In the genomic region with DNA sequence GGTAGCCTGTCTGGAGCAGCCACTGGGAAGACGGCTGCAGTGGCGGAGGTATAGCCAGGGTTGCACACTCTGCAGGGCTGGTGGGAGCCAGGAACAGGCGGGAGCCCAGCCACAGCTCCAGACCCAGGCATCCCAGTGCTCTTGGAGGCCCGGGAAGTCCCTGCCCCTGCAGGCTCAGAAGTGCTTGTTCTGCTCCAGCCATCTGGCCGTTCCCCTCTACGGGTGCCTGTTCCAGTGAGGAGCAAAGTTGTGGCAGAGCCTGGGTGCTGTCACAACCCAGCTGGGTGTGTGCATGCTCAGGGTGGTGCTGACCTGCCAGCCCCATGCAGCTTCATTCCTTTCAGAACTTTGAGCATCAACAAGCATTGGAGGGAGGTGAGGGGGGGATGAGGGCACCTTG, we compare ENCODE assay signal across 32 cellular contexts.
"Had no signal": no experiment of that assay in that cellular context is flagged by ENCODE, and none has a peak within 500 bp of the region (broad histone marks: within the 10 kb centered on the region; RNA-seq: fewer than 3 reads in every experiment).

No MANE protein-coding gene starts in this region.

- DNase-seq: Karpas-422, Kasumi-1, MG63, MM.1S, MV-4-11, NCI-H1048, NCI-H1092, NCI-H1092 treated with DMSO at 0.1 percent for 48 hours, NCI-H1105, NCI-H1105 treated with DMSO at 0.1 percent for 48 hours, NCI-H1417 treated with DMSO at 0.1 percent for 48 hours, NCI-H1436, NCI-H1436 treated with DMSO at 0.1 percent for 48 hours, NCI-H1694, NCI-H1694 treated with DMSO at 0.1 percent for 48 hours, NCI-H187, NCI-H187 treated with DMSO at 0.1 percent for 48 hours, NCI-H1930, NCI-H2029, NCI-H2029 treated with DMSO at 0.1 percent for 48 hours, NCI-H2081, NCI-H2081 treated with DMSO at 0.1 percent for 48 hours, NCI-H2107, NCI-H2171, NCI-H2171 treated with DMSO at 0.1 percent for 48 hours, NCI-H2227 treated with DMSO at 0.1 percent for 48 hours, NCI-H226, NCI-H446, NCI-H446 treated with DMSO at 0.1 percent for 48 hours, NCI-H510A, NCI-H510A treated with DMSO at 0.1 percent for 48 hours had no signal

- H3K27me3 ChIP-seq: MG63 had no signal

- H3K9me3 ChIP-seq: MG63 had no signal

- H3K4me3 ChIP-seq: MG63 had no signal

- H3K36me3 ChIP-seq: MG63 had no signal

- H3K27ac ChIP-seq: KMS-11 had no signal
